ENCODE assay signal across 15 cellular contexts in the genomic region with DNA sequence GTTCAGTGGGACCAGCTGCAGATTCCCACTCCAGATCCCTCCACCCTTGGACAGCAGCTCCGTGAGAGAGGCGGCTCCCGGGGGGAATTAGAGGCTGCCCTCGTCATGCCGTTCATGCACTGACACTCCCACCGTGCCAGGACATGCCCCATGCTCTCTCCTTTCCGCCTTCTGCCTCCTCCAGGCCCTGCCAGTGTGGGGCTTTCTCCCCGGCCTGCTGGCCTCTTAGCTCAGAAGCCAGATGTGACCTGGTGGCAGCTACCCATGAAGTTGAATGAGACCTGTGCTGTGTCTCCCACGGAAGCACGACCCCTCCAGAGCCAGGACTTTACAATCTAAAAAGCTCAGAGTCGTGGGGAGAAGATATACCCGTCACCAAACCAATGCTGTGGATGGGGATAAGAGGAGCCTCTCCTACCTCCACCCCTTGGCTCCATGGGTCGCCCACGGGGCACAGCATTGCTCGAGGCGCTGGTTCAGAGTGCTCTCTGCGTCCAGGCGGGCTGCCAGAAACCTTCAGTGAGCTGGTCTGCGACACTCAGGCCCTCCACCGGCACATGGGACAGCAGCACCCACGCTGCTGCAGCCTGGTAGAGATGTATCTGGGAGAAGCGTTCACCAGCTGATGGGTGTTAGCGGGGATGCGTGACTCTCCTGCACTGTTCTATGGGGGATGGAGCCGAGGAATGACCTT.
"Had no signal": no experiment of that assay in that cellular context is flagged by ENCODE, and none has a peak within 500 bp of the region (broad histone marks: within the 10 kb centered on the region; RNA-seq: fewer than 3 reads in every experiment).

No MANE protein-coding gene starts in this region.

- H3K27me3 ChIP-seq: adrenal gland, upper lobe of left lung had no signal

- H3K9me3 ChIP-seq: adrenal gland, suprapubic skin, upper lobe of left lung had no signal

- H3K4me3 ChIP-seq: adrenal gland, suprapubic skin, upper lobe of left lung had no signal

- H3K4me1 ChIP-seq: adrenal gland, upper lobe of left lung had no signal

- ATAC-seq: activated T-helper 17 cell treated with anti-CD3 and anti-CD28 coated beads, Interleukin-2, amount 50 U/mL, for 72 hours; effector memory CD8-positive, alpha-beta T cell; stimulated activated naive CD8-positive, alpha-beta T cell treated with anti-CD3 and anti-CD28 coated beads, Interleukin-15, Interleukin-2, amounts not matched to agents 100 U/mL and 50 U/mL, for 24 hours; WTC11 had no signal

- H3K36me3 ChIP-seq: adrenal gland, suprapubic skin, upper lobe of left lung had no signal

- DNase-seq: activated CD4-positive, alpha-beta T cell treated with anti-CD3 and anti-CD28 coated beads, Interleukin-2, amount 10 ng/mL, durations not matched to agents 24 days and 14 days; activated naive CD4-positive, alpha-beta T cell treated with anti-CD3 and anti-CD28 coated beads, Interleukin-2, amount 50 U/mL, for 16 hours; activated T-cell treated with anti-CD3 and anti-CD28 coated beads for 4 hours; central memory CD4-positive, alpha-beta T cell; cortex of kidney; effector memory CD8-positive, alpha-beta T cell; erythroblast; stimulated activated CD4-positive, alpha-beta T cell treated with anti-CD3 and anti-CD28 coated beads, Interleukin-4, amount 100 ng/mL, for 1 hour; stimulated activated CD8-positive, alpha-beta memory T cell treated with anti-CD3 and anti-CD28 coated beads, Interleukin-4, amount 100 ng/mL, for 48 hours; stimulated activated naive CD8-positive, alpha-beta T cell treated with anti-CD3 and anti-CD28 coated beads, Interleukin-15, Interleukin-2, amounts not matched to agents 100 U/mL and 50 U/mL, for 24 hours had no signal

- H3K27ac ChIP-seq: adrenal gland, suprapubic skin, upper lobe of left lung had no signal
